Comparison of ENCODE assay signal across 8 cellular contexts in genomic region chr5:179908528-179908927, GRCh38. TPM values are rescaled to one million over a fixed set of nuclear protein-coding genes. Genes with fewer than 3 reads are reported as not detected.
DNase-seq lines count a peak whose midpoint lies in the region; ATAC-seq and TF ChIP-seq lines count a peak whose summit lies in the region.

No MANE protein-coding gene starts in this region.

- CTCF ChIA-PET in AG04449 (lab: Yijun Ruan, JAX), result interaction anchor here (0.6 to 2.4 kb wide), 16 partner anchors 8 to 187 kb away, joined by 3 to 10 read pairs (median 5); partner anchors contain the start of gene LTC4S
- CTCF ChIA-PET in MCF 10A (lab: Yijun Ruan, JAX), result interaction anchor here (0.6 to 1.4 kb wide), 14 partner anchors 8 to 415 kb away, joined by 3 to 5 read pairs (median 3); no protein-coding TSS in a partner anchor

- DNase-seq in AG04449 (ENCODE audit: low read depth, low spot score) (no peak), HFFc6 (no peak), MCF 10A (ENCODE audit: unreplicated experiment) (no peak), NCI-H2029 (lab: John Stamatoyannopoulos, UW) (no peak), hippocampal formation (lab: John Stamatoyannopoulos, UW) (no peak)
- no peak for DNase-seq in naive thymus-derived CD8-positive, alpha-beta T cell
- no peak for DNase-seq in stimulated activated naive CD4-positive, alpha-beta T cell treated with Interleukin-2 at 50 U/mL for 16 hours (lab: John Stamatoyannopoulos, UW)

- no peak overlapping the region for H3K4me3 ChIP-seq in AG04449 (ENCODE audit: low read depth, low read length)

- intact Hi-C loops in MCF 10A (cut with micrococcal nuclease), result loop anchor here (2.0 to 5.0 kb wide), 2 partner anchors 146 to 164 kb away; partner anchors contain the start of gene RNF130

- H3K27ac Mint-ChIP-seq in HFFc6 (no peak overlapping the region), MCF 10A (ENCODE audit: low read depth, unreplicated experiment) (peak overlapping the region; percentile 69)
- H3K27ac Mint-ChIP-seq in naive thymus-derived CD8-positive, alpha-beta T cell, result peak overlapping the region in 7 of 10 donors; percentile 31 to 83 (median 59)

- POLR2A ChIA-PET in AG04449 (lab: Yijun Ruan, JAX), result no interaction called here
- POLR2A ChIA-PET in MCF 10A (lab: Yijun Ruan, JAX), result interaction anchor here (0.7 kb wide), 1 partner anchor 32 kb away, joined by 3 read pairs; no protein-coding TSS in a partner anchor
- POLR2A ChIA-PET in naive thymus-derived CD8-positive, alpha-beta T cell (lab: Charles Lee), result interaction anchor here (0.8 to 1.3 kb wide), 2 partner anchors 48 to 106 kb away, joined by 3 to 6 read pairs; no protein-coding TSS in a partner anchor

- H3K4me3 Mint-ChIP-seq in HFFc6 (peak overlapping the region; percentile 86), MCF 10A (ENCODE audit: unreplicated experiment) (peak overlapping the region; percentile 98)
- H3K4me3 Mint-ChIP-seq in naive thymus-derived CD8-positive, alpha-beta T cell, result peak overlapping the region; percentile 60 to 91 (median 86)

- TF ChIP-seq CTCF in AG04449 (IDR thresholded peaks at IDR 0.05; ENCODE audit: insufficient read depth, low read length, missing control alignments) (peak; percentile 5), HFFc6 (IDR thresholded peaks at IDR 0.05) (peak; percentile 33; the same call in 1 of the 2 replicates), MCF 10A (IDR thresholded peaks at IDR 0.05; ENCODE audit: unreplicated experiment) (no peak)

- H3K27me3 Mint-ChIP-seq in HFFc6 (ENCODE audit: insufficient read depth) (no peaks in the 10 kb centered on the region; the same call in 1 of the 2 replicates), MCF 10A (ENCODE audit: insufficient read depth, unreplicated experiment) (no peaks in the 10 kb centered on the region)
- no peaks in the 10 kb centered on the region for H3K27me3 Mint-ChIP-seq in naive thymus-derived CD8-positive, alpha-beta T cell

- peaks cover 6% of the 10 kb centered on the region; the same call in 1 of the 2 replicates for H3K36me3 Mint-ChIP-seq in HFFc6 (ENCODE audit: low read depth)
- peaks cover 20% of the 10 kb centered on the region for H3K36me3 Mint-ChIP-seq in MCF 10A (ENCODE audit: insufficient read depth, unreplicated experiment)
- peaks cover 0 to 17% (median 0%) of the 10 kb centered on the region in 3 donors for H3K36me3 Mint-ChIP-seq in naive thymus-derived CD8-positive, alpha-beta T cell

- no peaks in the 10 kb centered on the region for H3K9me3 Mint-ChIP-seq in HFFc6
- H3K9me3 Mint-ChIP-seq in MCF 10A (ENCODE audit: unreplicated experiment), result no peaks in the 10 kb centered on the region
- no peaks in the 10 kb centered on the region for H3K9me3 Mint-ChIP-seq in naive thymus-derived CD8-positive, alpha-beta T cell

- BruUV-seq in MCF 10A (replicated peaks; lab: Mats Ljungman, UMichigan), result no TSS peak

- H3K4me1 Mint-ChIP-seq in HFFc6 (ENCODE audit: low read depth) (peaks cover 9% of the 10 kb centered on the region; the same call in 1 of the 2 replicates), MCF 10A (ENCODE audit: insufficient read depth, unreplicated experiment) (peaks cover 10% of the 10 kb centered on the region)
- H3K4me1 Mint-ChIP-seq in naive thymus-derived CD8-positive, alpha-beta T cell, result peaks cover 6 to 34% (median 27%) of the 10 kb centered on the region in 4 donors

- no peak for ATAC-seq in naive thymus-derived CD8-positive, alpha-beta T cell
- no peak for ATAC-seq in GM21423 (IDR thresholded peaks at IDR 0.05; ENCODE audit: unreplicated experiment)

RNA-seq across cellular contexts. Expression of gene TBC1D9B, which starts 0.8 kb away (rescaled TPM):
- total RNA-seq in HFFc6 (2021; fragmentation: NEBNext Ultra II Directional; extraction: Animal tissue kit (Norgen Biotek cat#: 25700)), result 10 to 100 TPM; 64.6 to 90.7 (median 73.4) TPM
- 162 and 166 TPM in 2 replicates for total RNA-seq in MCF 10A (2022)
- 10 to 100 TPM; 88.1 to 89.2 TPM for total RNA-seq in naive thymus-derived CD8-positive, alpha-beta T cell
- polyA plus RNA-seq in naive thymus-derived CD8-positive, alpha-beta T cell, result 10 to 100 TPM; 11.0 to 40.6 (median 20.8) TPM

RNA-seq across cellular contexts. Expression of gene MRNIP, which starts 49.9 kb away (rescaled TPM):
- 10 to 100 TPM in 3 of 6 experiments, 1 to 10 TPM in 3; 8.2 to 13.5 (median 9.9) TPM for total RNA-seq in HFFc6 (2021; fragmentation: NEBNext Ultra II Directional; extraction: Animal tissue kit (Norgen Biotek cat#: 25700))
- 40.3 and 42.8 TPM in 2 replicates for total RNA-seq in MCF 10A (2022)
- total RNA-seq in naive thymus-derived CD8-positive, alpha-beta T cell, result 100 to 1,000 TPM; 119 to 122 TPM
- polyA plus RNA-seq in naive thymus-derived CD8-positive, alpha-beta T cell, result 10 to 100 TPM; 13.6 to 18.5 (median 15.5) TPM
